8 cellular contexts compared by ENCODE assay signal in genomic region chr3:28317438-28318022, GRCh38. TPM values are rescaled to one million over a fixed set of nuclear protein-coding genes. Genes with fewer than 3 reads are reported as not detected.
DNase-seq lines count a peak whose midpoint lies in the region; ATAC-seq and TF ChIP-seq lines count a peak whose summit lies in the region.

No MANE protein-coding gene starts in this region.

- H3K36me3 ChIP-seq in colonic mucosa, result no peaks in the 10 kb centered on the region

- ATAC-seq in GM21447 (IDR thresholded peaks at IDR 0.05; ENCODE audit: unreplicated experiment), result peak; percentile 87
- peak; percentile 75 for ATAC-seq in HG03571 (IDR thresholded peaks at IDR 0.05; ENCODE audit: unreplicated experiment)

- H3K9me3 Mint-ChIP-seq in activated T-cell treated with anti-CD3 and anti-CD28 coated beads, Interleukin-2, amount 50 U/mL, for 24 hours, result no peaks in the 10 kb centered on the region

- H3K27ac ChIP-seq in colonic mucosa, result no peak overlapping the region

- H3K4me1 Mint-ChIP-seq in activated T-cell treated with anti-CD3 and anti-CD28 coated beads, Interleukin-2, amount 50 U/mL, for 24 hours (ENCODE audit: low read depth), result peaks cover 8% of the 10 kb centered on the region

- H3K36me3 Mint-ChIP-seq in activated T-cell treated with anti-CD3 and anti-CD28 coated beads, Interleukin-2, amount 50 U/mL, for 24 hours (ENCODE audit: low read depth), result peaks cover 40% of the 10 kb centered on the region

- DNase-seq in activated T-cell treated with anti-CD3 and anti-CD28 coated beads for 24 hours (ENCODE audit: low read depth) (peak; percentile 11), SHP77 treated with DMSO at 0.1 percent for 48 hours (lab: John Stamatoyannopoulos, UW) (peak; percentile 25), colonic mucosa (peak; percentile 28), myocyte (ENCODE audit: low read depth) (peak; percentile 59), dedifferentiated amniotic fluid mesenchymal stem cell (ENCODE audit: extremely low spot score) (no peak)
- no peak for DNase-seq in activated T-cell treated with anti-CD3 and anti-CD28 coated beads, Interleukin-2, amount 50 U/mL, for 24 hours

- H3K27ac Mint-ChIP-seq in activated T-cell treated with anti-CD3 and anti-CD28 coated beads, Interleukin-2, amount 50 U/mL, for 24 hours, result no peak overlapping the region

- no peak overlapping the region for H3K4me3 Mint-ChIP-seq in activated T-cell treated with anti-CD3 and anti-CD28 coated beads, Interleukin-2, amount 50 U/mL, for 24 hours

- no peaks in the 10 kb centered on the region for H3K9me3 ChIP-seq in colonic mucosa

- no peak overlapping the region for H3K9ac ChIP-seq in colonic mucosa (ENCODE audit: low read depth in 2 of 2, low read length in 2 of 2)

- H3K4me3 ChIP-seq in colonic mucosa, result no peak overlapping the region

- TF ChIP-seq CTCF in colonic mucosa (IDR thresholded peaks at IDR 0.05), result peak; percentile 31

- no peaks in the 10 kb centered on the region for H3K27me3 Mint-ChIP-seq in activated T-cell treated with anti-CD3 and anti-CD28 coated beads, Interleukin-2, amount 50 U/mL, for 24 hours

- intact Hi-C loops in colonic mucosa (cut with DNase I), result no loop called here

- no peaks in the 10 kb centered on the region for H3K27me3 ChIP-seq in colonic mucosa

- no peaks in the 10 kb centered on the region for H3K4me1 ChIP-seq in colonic mucosa

RNA-seq across cellular contexts. Expression of gene ZCWPW2, which starts 31.0 kb away (rescaled TPM):
- total RNA-seq in colonic mucosa, result 1 to 10 TPM in 1 of 2 donors, under 1 TPM in 1; 0.32 to 1.0 TPM
- total RNA-seq in myocyte, result 0.64 and 0.83 TPM in 2 replicates
- polyA plus RNA-seq in myocyte (2012), result 1.1 TPM

RNA-seq across cellular contexts. Expression of gene AZI2, which starts 31.1 kb away (rescaled TPM):
- total RNA-seq in colonic mucosa, result 10 to 100 TPM; 31.9 to 47.0 TPM
- total RNA-seq in myocyte, result 68.9 and 93.9 TPM in 2 replicates
- polyA plus RNA-seq in myocyte (2012), result 52.1 TPM

Comparison
In these comparisons a context has a peak if more than half of its experiments do, and no peak if none do; other contexts are left out.
1. DNase-seq: peak in activated T-cell treated with anti-CD3 and anti-CD28 coated beads for 24 hours (single experiment), SHP77 treated with DMSO at 0.1 percent for 48 hours (single experiment), colonic mucosa (single experiment) and myocyte (single experiment); none in activated T-cell treated with anti-CD3 and anti-CD28 coated beads, Interleukin-2, amount 50 U/mL, for 24 hours (single experiment) and dedifferentiated amniotic fluid mesenchymal stem cell (single experiment).